Comparison of ENCODE assay signal across 18 cellular contexts in the genomic region with DNA sequence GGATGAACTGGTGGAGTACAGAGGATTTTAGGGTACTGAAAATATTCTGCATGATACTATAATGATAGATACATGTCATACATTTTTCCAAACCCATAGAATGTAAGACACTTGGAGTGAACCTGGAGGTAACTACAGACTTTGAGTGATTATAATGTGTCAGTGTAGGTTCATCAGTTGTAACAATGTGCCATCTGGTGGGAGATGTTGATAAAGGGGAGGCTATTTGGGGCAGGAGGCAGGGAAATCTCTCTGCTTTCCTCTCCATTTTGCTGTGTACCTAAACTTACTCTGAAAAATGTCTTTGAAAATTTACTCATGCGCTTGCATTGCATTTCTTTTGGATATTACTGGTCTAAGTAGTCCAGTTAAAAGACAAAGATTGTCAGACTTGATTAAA. TPM values are rescaled to one million over a fixed set of nuclear protein-coding genes. Genes with fewer than 3 reads are reported as not detected.
A peak's percentile ranks its signal among the peaks of the same experiment; 100 is the strongest.
DNase-seq lines count a peak whose midpoint lies in the region; ATAC-seq and TF ChIP-seq lines count a peak whose summit lies in the region.
"Had no signal": no experiment of that assay in that cellular context is flagged by ENCODE, and none has a peak within 500 bp of the region (broad histone marks: within the 10 kb centered on the region; RNA-seq: fewer than 3 reads in every experiment).

No MANE protein-coding gene starts in this region.

- no peaks in the 10 kb centered on the region for H4K20me1 ChIP-seq in mammary epithelial cell (ENCODE audit: insufficient read depth, low read length)

- H3K4me3 ChIP-seq in mammary epithelial cell (replicated peaks in 1 of 3; ENCODE audit: insufficient read depth in 1 of 3, low read depth in 2 of 3, low read length in 3 of 3) = no peak overlapping the region
- H3K4me3 ChIP-seq in breast epithelium = no peak overlapping the region
- no peak overlapping the region for H3K4me3 ChIP-seq in upper lobe of right lung
- H3K4me3 ChIP-seq: esophagus squamous epithelium, HAP-1, prostate gland, SJSA1, spleen, transverse colon had no signal

- H2AFZ ChIP-seq in mammary epithelial cell (ENCODE audit: low read depth, low read length) = no peak overlapping the region

- no peak for TF ChIP-seq POLR2A in breast epithelium (IDR thresholded peaks at IDR 0.05)

- peak; percentile 0 for DNase-seq in mammary epithelial cell
- DNase-seq in breast epithelium (ENCODE audit: low spot score in 2 of 2) = no peak
- peak; percentile 13 for DNase-seq in SK-MEL-5 (ENCODE audit: low read depth, low spot score)
- DNase-seq in globus pallidus (ENCODE audit: low spot score) = peak; percentile 21
- no peak for DNase-seq in upper lobe of right lung
- DNase-seq in stimulated activated naive CD4-positive, alpha-beta T cell (lab: John Stamatoyannopoulos, UW) = no peak
- DNase-seq in COR-L47 (lab: John Stamatoyannopoulos, UW) = no peak
- DNase-seq in RPMI8226 = no peak
- DNase-seq: CD4-positive, alpha-beta memory T cell; esophagus squamous epithelium; MM.1S; NCI-H2029; NCI-H524 treated with DMSO at 0.1 percent for 48 hours; spleen; transverse colon had no signal

- H3K27ac ChIP-seq in mammary epithelial cell (ENCODE audit: insufficient read depth, low read depth, low read length) (no peak overlapping the region), breast epithelium (no peak overlapping the region), upper lobe of right lung (no peak overlapping the region)
- H3K27ac ChIP-seq: esophagus squamous epithelium, prostate gland, SJSA1, spleen, transverse colon had no signal

- CTCF ChIA-PET in mammary epithelial cell (lab: Charles Lee; ENCODE audit: low non-redundant PET) = no interaction called here

- intact Hi-C loops in mammary epithelial cell (cut with micrococcal nuclease) (no loop called here), breast epithelium (cut with DNase I; ENCODE audit: low total_unique reads) (no loop called here), upper lobe of right lung (cut with DNase I) (no loop called here)

- H3K4me1 ChIP-seq in mammary epithelial cell (ENCODE audit: insufficient read depth, low read length) (no peaks in the 10 kb centered on the region), breast epithelium (no peaks in the 10 kb centered on the region), upper lobe of right lung (no peaks in the 10 kb centered on the region)
- H3K4me1 ChIP-seq: esophagus squamous epithelium, HAP-1, prostate gland, SJSA1, spleen had no signal

- no peak overlapping the region for H3K4me2 ChIP-seq in mammary epithelial cell (ENCODE audit: insufficient read depth, low read depth, low read length)

- no peaks in the 10 kb centered on the region for H3K27me3 ChIP-seq in mammary epithelial cell (ENCODE audit: insufficient read depth, low read length)
- no peaks in the 10 kb centered on the region for H3K27me3 ChIP-seq in breast epithelium
- no peaks in the 10 kb centered on the region for H3K27me3 ChIP-seq in upper lobe of right lung
- H3K27me3 ChIP-seq: esophagus squamous epithelium, SJSA1, spleen, transverse colon had no signal

- peaks cover 16% of the 10 kb centered on the region for H3K36me3 ChIP-seq in mammary epithelial cell (ENCODE audit: insufficient read depth, low read length)
- no peaks in the 10 kb centered on the region for H3K36me3 ChIP-seq in breast epithelium
- peaks cover 26% of the 10 kb centered on the region for H3K36me3 ChIP-seq in upper lobe of right lung
- H3K36me3 ChIP-seq: prostate gland had no signal

- in situ Hi-C loops in mammary epithelial cell (cut with MboI; ENCODE audit: low sequenced_read_pairs in 2 of 2) (no loop called here), SK-MEL-5 (cut with HindIII; ENCODE audit: low pct_unique_long_range_greater_than_20kb, low sequenced_read_pairs) (no loop called here)

- 88% methylated on average over 1 of the region's 1 CpG for WGBS in mammary epithelial cell (ENCODE audit: low coverage, missing lambda C conversion rate)

- H3K9me3 ChIP-seq in mammary epithelial cell (replicated peaks; ENCODE audit: insufficient read depth, low read length) (no peaks in the 10 kb centered on the region), breast epithelium (no peaks in the 10 kb centered on the region), upper lobe of right lung (no peaks in the 10 kb centered on the region)
- H3K9me3 ChIP-seq: esophagus squamous epithelium, prostate gland, SJSA1, spleen, transverse colon had no signal

- no peak overlapping the region for H3K9ac ChIP-seq in mammary epithelial cell (ENCODE audit: insufficient read depth, low read length)

- no peak for TF ChIP-seq CTCF in mammary epithelial cell (conservative IDR thresholded peaks at IDR 0.05 in 1 of 2, IDR thresholded peaks at IDR 0.05 in 1 of 2; ENCODE audit: extremely low read depth in 1 of 2, insufficient read depth in 1 of 2, low read depth in 1 of 2, low read length in 2 of 2)
- TF ChIP-seq CTCF in breast epithelium (IDR thresholded peaks at IDR 0.05) = no peak
- peak; percentile 7 for TF ChIP-seq CTCF in upper lobe of right lung (IDR thresholded peaks at IDR 0.05)

- peaks cover 25% of the 10 kb centered on the region for H3K79me2 ChIP-seq in mammary epithelial cell (ENCODE audit: insufficient read depth, low read length)

- BruUV-seq in mammary epithelial cell (replicated peaks; lab: Mats Ljungman, UMichigan) = no TSS peak

- dilution Hi-C loops in mammary epithelial cell (cut with HindIII; ENCODE audit: low sequenced_read_pairs) = no loop called here

- no peak for ATAC-seq in upper lobe of right lung

RNA-seq across cellular contexts. Expression of a gene that starts 35.2 kb away (rescaled TPM):
- total RNA-seq in mammary epithelial cell (10 to 100 TPM; 13.0 to 13.6 TPM), breast epithelium (10 to 100 TPM; 54.2 to 78.3 (median 59.0) TPM), upper lobe of right lung (14.7 TPM)
- polyA plus RNA-seq in mammary epithelial cell = 5.3 TPM
- 7.8 TPM for polyA minus RNA-seq in mammary epithelial cell
- total RNA-seq in SK-MEL-5 (2014; rRNA removed; shearing (Covaris generic)) = 17.7 and 18.4 TPM in 2 replicates
- polyA plus RNA-seq in SK-MEL-5 (2015; cell fraction: cytosol; rRNA removed) = 6.8 and 8.8 TPM in 2 replicates
- 82.0 and 169 TPM in 2 replicates for polyA plus RNA-seq in SK-MEL-5 (2015; cell fraction: nucleus; rRNA removed)

Comparison
In these comparisons a context has a peak if more than half of its experiments do, and no peak if none do; other contexts are left out.
1. DNase-seq: peak in mammary epithelial cell (single experiment), SK-MEL-5 (single experiment) and globus pallidus (single experiment); none in breast epithelium (0 of 2), upper lobe of right lung (single experiment), stimulated activated naive CD4-positive, alpha-beta T cell (0 of 6), COR-L47 (single experiment) and RPMI8226 (single experiment).